8 cellular contexts compared by ENCODE assay signal in the genomic region with DNA sequence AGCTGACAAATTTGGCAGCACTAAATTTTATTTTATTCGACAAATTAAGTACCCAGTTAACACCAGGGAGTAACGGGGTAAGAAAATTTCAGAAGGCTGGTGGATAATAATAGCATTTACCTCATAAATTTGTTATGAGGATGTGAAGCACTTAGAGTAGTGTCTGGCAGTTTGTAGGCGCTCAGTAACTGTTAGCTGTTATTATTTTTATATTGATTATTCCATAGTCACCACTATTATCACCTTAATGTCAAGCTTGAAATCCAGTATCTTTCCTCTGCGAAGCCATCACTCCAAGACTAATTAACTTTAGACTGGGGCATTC. TPM values are rescaled to one million over a fixed set of nuclear protein-coding genes. Genes with fewer than 3 reads are reported as not detected.
DNase-seq lines count a peak whose midpoint lies in the region; ATAC-seq and TF ChIP-seq lines count a peak whose summit lies in the region.

No MANE protein-coding gene starts in this region.

- H3K4me2 ChIP-seq in DND-41 (ENCODE audit: insufficient read depth, low read length), result peak overlapping the region; percentile 80

- H3K27ac Mint-ChIP-seq in activated naive CD8-positive, alpha-beta T cell treated with anti-CD3 and anti-CD28 coated beads, Interleukin-2, amount 50 U/mL, for 24 hours, result peak overlapping the region; percentile 78

- TF ChIP-seq CTCF in DND-41 (IDR thresholded peaks at IDR 0.05; ENCODE audit: borderline replicate concordance, extremely low read depth, low read length, poor library complexity, severe bottlenecking) (no peak), upper lobe of left lung (IDR thresholded peaks at IDR 0.05) (no peak)

- H3K9ac ChIP-seq in DND-41 (ENCODE audit: low read depth, low read length), result peak overlapping the region; percentile 75

- H3K27me3 Mint-ChIP-seq in activated naive CD8-positive, alpha-beta T cell treated with anti-CD3 and anti-CD28 coated beads, Interleukin-2, amount 50 U/mL, for 24 hours, result no peaks in the 10 kb centered on the region

- peaks cover 12% of the 10 kb centered on the region for H3K36me3 Mint-ChIP-seq in activated naive CD8-positive, alpha-beta T cell treated with anti-CD3 and anti-CD28 coated beads, Interleukin-2, amount 50 U/mL, for 24 hours (ENCODE audit: low read depth)

- peaks cover 50% of the 10 kb centered on the region for H3K79me2 ChIP-seq in DND-41 (ENCODE audit: insufficient read depth, low read length)

- TF ChIP-seq EP300 in upper lobe of left lung (IDR thresholded peaks at IDR 0.05), result no peak

- TF ChIP-seq POLR2A in upper lobe of left lung (IDR thresholded peaks at IDR 0.05), result no peak

- no peaks in the 10 kb centered on the region for H3K36me3 ChIP-seq in DND-41 (ENCODE audit: insufficient read depth, low read length)
- H3K36me3 ChIP-seq in upper lobe of left lung, result no peaks in the 10 kb centered on the region

- no peak for DNase-seq in DND-41
- DNase-seq in activated naive CD8-positive, alpha-beta T cell treated with anti-CD3 and anti-CD28 coated beads, Interleukin-2, amount 50 U/mL, for 24 hours, result no peak
- DNase-seq in upper lobe of left lung, result no peak
- no peak for DNase-seq in foreskin melanocyte
- no peak for DNase-seq in SW 1271 (lab: John Stamatoyannopoulos, UW)
- DNase-seq in NCI-H774 (lab: John Stamatoyannopoulos, UW), result no peak

- WGBS in upper lobe of left lung, 2 donors, result 22 to 23% methylated on average over 4 of the region's 4 CpGs

- ATAC-seq in DND-41 (ENCODE audit: insufficient read depth, low read depth) (no peak), HG02943 (IDR thresholded peaks at IDR 0.05; ENCODE audit: low read depth, unreplicated experiment) (peak; percentile 12), upper lobe of left lung (ENCODE audit: low FRiP score in 2 of 2) (peak in 1 of 2 donors; percentile 7)
- ATAC-seq in activated naive CD8-positive, alpha-beta T cell treated with anti-CD3 and anti-CD28 coated beads, Interleukin-2, amount 50 U/mL, for 24 hours, result no peak

- peaks cover 42% of the 10 kb centered on the region for H3K4me1 Mint-ChIP-seq in activated naive CD8-positive, alpha-beta T cell treated with anti-CD3 and anti-CD28 coated beads, Interleukin-2, amount 50 U/mL, for 24 hours

- H3K4me3 Mint-ChIP-seq in activated naive CD8-positive, alpha-beta T cell treated with anti-CD3 and anti-CD28 coated beads, Interleukin-2, amount 50 U/mL, for 24 hours, result peak overlapping the region; percentile 92

- H3K9me3 ChIP-seq in DND-41 (ENCODE audit: insufficient read depth, low read length, severe bottlenecking) (no peaks in the 10 kb centered on the region), upper lobe of left lung (no peaks in the 10 kb centered on the region)

- H3K4me3 ChIP-seq in DND-41 (ENCODE audit: low read depth in 1 of 2, low read length in 2 of 2) (peak overlapping the region; percentile 85 to 90), upper lobe of left lung (peak overlapping the region; percentile 63 to 92 (median 86))

- H3K27ac ChIP-seq in DND-41 (ENCODE audit: low read length) (peak overlapping the region; percentile 77), layer of hippocampus (ENCODE audit: low read depth, low read length) (peak overlapping the region; percentile 42), upper lobe of left lung (peak overlapping the region; percentile 78 to 90 (median 82))

- peak overlapping the region; percentile 94 for H2AFZ ChIP-seq in DND-41 (ENCODE audit: low read depth, low read length)

- peaks cover 6% of the 10 kb centered on the region; the same call in 1 of the 2 replicates for H4K20me1 ChIP-seq in DND-41 (ENCODE audit: insufficient read depth, low read length)

- no peaks in the 10 kb centered on the region for H3K27me3 ChIP-seq in DND-41 (ENCODE audit: insufficient read depth, low read length, poor library complexity)
- H3K27me3 ChIP-seq in layer of hippocampus (ENCODE audit: control insufficient read depth, insufficient read depth, low read length), result no peaks in the 10 kb centered on the region
- H3K27me3 ChIP-seq in upper lobe of left lung, result no peaks in the 10 kb centered on the region

- H3K9me3 Mint-ChIP-seq in activated naive CD8-positive, alpha-beta T cell treated with anti-CD3 and anti-CD28 coated beads, Interleukin-2, amount 50 U/mL, for 24 hours, result no peaks in the 10 kb centered on the region

- H3K4me1 ChIP-seq in DND-41 (ENCODE audit: insufficient read depth, low read length) (peaks cover 35% of the 10 kb centered on the region), upper lobe of left lung (peaks cover 9 to 20% (median 17%) of the 10 kb centered on the region in 4 donors)

RNA-seq across cellular contexts. Expression of gene COA1, which starts 0.6 kb away (rescaled TPM):
- 10 to 100 TPM; 37.5 to 65.9 (median 44.9) TPM for total RNA-seq in upper lobe of left lung

RNA-seq across cellular contexts. Expression of gene BLVRA, which starts 28.6 kb away (rescaled TPM):
- 100 to 1,000 TPM in 5 of 6 donors, 10 to 100 TPM in 1; 77.5 to 112 (median 105) TPM for total RNA-seq in upper lobe of left lung
